In the genomic region with DNA sequence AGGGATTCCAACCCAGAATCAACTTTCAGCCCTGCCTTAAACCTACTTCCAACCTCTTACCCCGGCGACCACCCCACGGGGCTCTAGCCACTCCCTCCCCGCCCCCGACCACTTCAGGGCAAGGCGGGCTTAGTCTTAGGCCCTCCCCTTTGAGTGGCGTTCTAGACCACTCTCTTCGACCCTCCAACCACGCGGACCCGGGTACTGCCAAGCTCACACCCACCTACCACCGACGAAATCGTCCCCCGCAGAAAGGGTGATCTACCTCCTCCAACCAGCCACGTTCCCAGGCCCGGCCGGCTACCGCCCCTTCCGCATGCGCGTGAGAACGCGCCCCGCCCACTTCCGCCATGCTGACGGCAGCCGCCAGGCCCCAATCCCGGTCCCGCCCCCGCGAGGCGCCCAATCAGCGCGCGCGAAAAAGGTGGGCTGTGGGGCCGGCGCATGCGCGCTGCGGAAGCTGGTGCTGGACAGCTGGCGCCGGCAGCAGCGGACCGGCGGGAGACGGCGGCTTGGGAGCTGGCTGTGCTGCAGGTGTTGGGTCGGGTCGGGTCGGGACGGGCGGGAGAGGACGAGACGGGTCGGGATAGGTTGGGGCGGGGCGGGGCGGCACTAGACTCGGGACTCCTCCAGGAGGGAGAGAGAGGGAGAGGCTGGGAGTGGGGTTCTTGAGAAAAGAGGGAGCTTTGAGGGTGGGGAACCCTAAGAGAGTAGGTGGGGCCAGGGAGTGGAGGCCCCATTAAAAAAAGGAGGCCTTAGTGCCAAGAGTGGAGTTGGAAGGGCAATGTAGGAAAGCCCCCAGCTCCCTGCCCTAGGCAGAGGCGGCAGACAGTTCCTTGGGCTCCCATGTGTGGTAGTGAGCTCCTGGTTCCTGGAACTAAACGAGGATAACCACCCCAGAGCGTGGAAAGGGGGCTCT, we compare ENCODE assay signal across 1 cellular context.
TF ChIP-seq lines count a peak whose summit lies in the region.

A gene with protein sequence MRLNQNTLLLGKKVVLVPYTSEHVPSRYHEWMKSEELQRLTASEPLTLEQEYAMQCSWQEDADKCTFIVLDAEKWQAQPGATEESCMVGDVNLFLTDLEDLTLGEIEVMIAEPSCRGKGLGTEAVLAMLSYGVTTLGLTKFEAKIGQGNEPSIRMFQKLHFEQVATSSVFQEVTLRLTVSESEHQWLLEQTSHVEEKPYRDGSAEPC (minus strand): TSS at position 302 of the 919 bp plus-strand sequence. CDS start 647 bp downstream, outside the sequence.

TF ChIP-seq in GM12878, 131 proteins besides CTCF, POLR2A, EP300 and RAD21 (continued from another document and continues in another):
- TF ChIP-seq FOXK2 (IDR thresholded peaks at IDR 0.05) (no peak), JUNB (IDR thresholded peaks at IDR 0.05) (no peak), CHD4 (IDR thresholded peaks at IDR 0.05) (no peak), EZH2 (IDR thresholded peaks at IDR 0.05; ENCODE audit: borderline replicate concordance, control insufficient read depth, low read depth, low read length) (no peak), CBX5 (IDR thresholded peaks at IDR 0.05; ENCODE audit: low read depth) (no peak), KLF5 (IDR thresholded peaks at IDR 0.05; ENCODE audit: partially characterized antibody) (no peak), SMAD5 (IDR thresholded peaks at IDR 0.05; ENCODE audit: low read depth) (peak; percentile 64; the same call in 1 of the 2 replicates), SUZ12 (IDR thresholded peaks at IDR 0.05; ENCODE audit: unreplicated experiment) (no peak), HDGF (IDR thresholded peaks at IDR 0.05) (peak; percentile 93), NR2C2 (IDR thresholded peaks at IDR 0.05; ENCODE audit: borderline replicate concordance, control insufficient read depth, insufficient read length, low read depth) (no peak), MYC (IDR thresholded peaks at IDR 0.05; ENCODE audit: insufficient read depth, insufficient read length, insufficient replicate concordance, low read length, severe bottlenecking) (peak; percentile 69), POLR2AphosphoS2 (IDR thresholded peaks at IDR 0.05; ENCODE audit: low read depth, low read length) (peak; percentile 83), ZNF274 (IDR thresholded peaks at IDR 0.05; ENCODE audit: insufficient read depth, insufficient read length) (no peak), LARP7 (IDR thresholded peaks at IDR 0.05) (peak; percentile 79), ATF7 (IDR thresholded peaks at IDR 0.05; ENCODE audit: low read depth) (peak; percentile 44; the same call in 1 of the 2 replicates), DPF2 (IDR thresholded peaks at IDR 0.05) (peak; percentile 49), RCOR1 (conservative IDR thresholded peaks at IDR 0.05; ENCODE audit: low read depth, low read length) (0 out of 2 replicates have a peak, but pooled peaks have one; percentile 48), RFX5 (IDR thresholded peaks at IDR 0.05; ENCODE audit: low read depth, low read length) (no peak)
- TF ChIP-seq, protein P1, sequence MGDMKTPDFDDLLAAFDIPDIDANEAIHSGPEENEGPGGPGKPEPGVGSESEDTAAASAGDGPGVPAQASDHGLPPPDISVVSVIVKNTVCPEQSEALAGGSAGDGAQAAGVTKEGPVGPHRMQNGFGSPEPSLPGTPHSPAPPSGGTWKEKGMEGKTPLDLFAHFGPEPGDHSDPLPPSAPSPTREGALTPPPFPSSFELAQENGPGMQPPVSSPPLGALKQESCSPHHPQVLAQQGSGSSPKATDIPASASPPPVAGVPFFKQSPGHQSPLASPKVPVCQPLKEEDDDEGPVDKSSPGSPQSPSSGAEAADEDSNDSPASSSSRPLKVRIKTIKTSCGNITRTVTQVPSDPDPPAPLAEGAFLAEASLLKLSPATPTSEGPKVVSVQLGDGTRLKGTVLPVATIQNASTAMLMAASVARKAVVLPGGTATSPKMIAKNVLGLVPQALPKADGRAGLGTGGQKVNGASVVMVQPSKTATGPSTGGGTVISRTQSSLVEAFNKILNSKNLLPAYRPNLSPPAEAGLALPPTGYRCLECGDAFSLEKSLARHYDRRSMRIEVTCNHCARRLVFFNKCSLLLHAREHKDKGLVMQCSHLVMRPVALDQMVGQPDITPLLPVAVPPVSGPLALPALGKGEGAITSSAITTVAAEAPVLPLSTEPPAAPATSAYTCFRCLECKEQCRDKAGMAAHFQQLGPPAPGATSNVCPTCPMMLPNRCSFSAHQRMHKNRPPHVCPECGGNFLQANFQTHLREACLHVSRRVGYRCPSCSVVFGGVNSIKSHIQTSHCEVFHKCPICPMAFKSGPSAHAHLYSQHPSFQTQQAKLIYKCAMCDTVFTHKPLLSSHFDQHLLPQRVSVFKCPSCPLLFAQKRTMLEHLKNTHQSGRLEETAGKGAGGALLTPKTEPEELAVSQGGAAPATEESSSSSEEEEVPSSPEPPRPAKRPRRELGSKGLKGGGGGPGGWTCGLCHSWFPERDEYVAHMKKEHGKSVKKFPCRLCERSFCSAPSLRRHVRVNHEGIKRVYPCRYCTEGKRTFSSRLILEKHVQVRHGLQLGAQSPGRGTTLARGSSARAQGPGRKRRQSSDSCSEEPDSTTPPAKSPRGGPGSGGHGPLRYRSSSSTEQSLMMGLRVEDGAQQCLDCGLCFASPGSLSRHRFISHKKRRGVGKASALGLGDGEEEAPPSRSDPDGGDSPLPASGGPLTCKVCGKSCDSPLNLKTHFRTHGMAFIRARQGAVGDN (IDR thresholded peaks at IDR 0.05), result 0 out of 2 replicates have a peak, but pooled peaks have one; percentile 41
- TF ChIP-seq, protein P2, sequence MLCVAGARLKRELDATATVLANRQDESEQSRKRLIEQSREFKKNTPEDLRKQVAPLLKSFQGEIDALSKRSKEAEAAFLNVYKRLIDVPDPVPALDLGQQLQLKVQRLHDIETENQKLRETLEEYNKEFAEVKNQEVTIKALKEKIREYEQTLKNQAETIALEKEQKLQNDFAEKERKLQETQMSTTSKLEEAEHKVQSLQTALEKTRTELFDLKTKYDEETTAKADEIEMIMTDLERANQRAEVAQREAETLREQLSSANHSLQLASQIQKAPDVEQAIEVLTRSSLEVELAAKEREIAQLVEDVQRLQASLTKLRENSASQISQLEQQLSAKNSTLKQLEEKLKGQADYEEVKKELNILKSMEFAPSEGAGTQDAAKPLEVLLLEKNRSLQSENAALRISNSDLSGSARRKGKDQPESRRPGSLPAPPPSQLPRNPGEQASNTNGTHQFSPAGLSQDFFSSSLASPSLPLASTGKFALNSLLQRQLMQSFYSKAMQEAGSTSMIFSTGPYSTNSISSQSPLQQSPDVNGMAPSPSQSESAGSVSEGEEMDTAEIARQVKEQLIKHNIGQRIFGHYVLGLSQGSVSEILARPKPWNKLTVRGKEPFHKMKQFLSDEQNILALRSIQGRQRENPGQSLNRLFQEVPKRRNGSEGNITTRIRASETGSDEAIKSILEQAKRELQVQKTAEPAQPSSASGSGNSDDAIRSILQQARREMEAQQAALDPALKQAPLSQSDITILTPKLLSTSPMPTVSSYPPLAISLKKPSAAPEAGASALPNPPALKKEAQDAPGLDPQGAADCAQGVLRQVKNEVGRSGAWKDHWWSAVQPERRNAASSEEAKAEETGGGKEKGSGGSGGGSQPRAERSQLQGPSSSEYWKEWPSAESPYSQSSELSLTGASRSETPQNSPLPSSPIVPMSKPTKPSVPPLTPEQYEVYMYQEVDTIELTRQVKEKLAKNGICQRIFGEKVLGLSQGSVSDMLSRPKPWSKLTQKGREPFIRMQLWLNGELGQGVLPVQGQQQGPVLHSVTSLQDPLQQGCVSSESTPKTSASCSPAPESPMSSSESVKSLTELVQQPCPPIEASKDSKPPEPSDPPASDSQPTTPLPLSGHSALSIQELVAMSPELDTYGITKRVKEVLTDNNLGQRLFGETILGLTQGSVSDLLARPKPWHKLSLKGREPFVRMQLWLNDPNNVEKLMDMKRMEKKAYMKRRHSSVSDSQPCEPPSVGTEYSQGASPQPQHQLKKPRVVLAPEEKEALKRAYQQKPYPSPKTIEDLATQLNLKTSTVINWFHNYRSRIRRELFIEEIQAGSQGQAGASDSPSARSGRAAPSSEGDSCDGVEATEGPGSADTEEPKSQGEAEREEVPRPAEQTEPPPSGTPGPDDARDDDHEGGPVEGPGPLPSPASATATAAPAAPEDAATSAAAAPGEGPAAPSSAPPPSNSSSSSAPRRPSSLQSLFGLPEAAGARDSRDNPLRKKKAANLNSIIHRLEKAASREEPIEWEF (IDR thresholded peaks at IDR 0.05; ENCODE audit: insufficient replicate concordance, low read depth, low read length), result no peak
- TF ChIP-seq, protein P3, sequence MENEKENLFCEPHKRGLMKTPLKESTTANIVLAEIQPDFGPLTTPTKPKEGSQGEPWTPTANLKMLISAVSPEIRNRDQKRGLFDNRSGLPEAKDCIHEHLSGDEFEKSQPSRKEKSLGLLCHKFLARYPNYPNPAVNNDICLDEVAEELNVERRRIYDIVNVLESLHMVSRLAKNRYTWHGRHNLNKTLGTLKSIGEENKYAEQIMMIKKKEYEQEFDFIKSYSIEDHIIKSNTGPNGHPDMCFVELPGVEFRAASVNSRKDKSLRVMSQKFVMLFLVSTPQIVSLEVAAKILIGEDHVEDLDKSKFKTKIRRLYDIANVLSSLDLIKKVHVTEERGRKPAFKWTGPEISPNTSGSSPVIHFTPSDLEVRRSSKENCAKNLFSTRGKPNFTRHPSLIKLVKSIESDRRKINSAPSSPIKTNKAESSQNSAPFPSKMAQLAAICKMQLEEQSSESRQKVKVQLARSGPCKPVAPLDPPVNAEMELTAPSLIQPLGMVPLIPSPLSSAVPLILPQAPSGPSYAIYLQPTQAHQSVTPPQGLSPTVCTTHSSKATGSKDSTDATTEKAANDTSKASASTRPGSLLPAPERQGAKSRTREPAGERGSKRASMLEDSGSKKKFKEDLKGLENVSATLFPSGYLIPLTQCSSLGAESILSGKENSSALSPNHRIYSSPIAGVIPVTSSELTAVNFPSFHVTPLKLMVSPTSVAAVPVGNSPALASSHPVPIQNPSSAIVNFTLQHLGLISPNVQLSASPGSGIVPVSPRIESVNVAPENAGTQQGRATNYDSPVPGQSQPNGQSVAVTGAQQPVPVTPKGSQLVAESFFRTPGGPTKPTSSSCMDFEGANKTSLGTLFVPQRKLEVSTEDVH (IDR thresholded peaks at IDR 0.05; ENCODE audit: low read depth, partially characterized antibody), result no peak
- TF ChIP-seq, protein P4, sequence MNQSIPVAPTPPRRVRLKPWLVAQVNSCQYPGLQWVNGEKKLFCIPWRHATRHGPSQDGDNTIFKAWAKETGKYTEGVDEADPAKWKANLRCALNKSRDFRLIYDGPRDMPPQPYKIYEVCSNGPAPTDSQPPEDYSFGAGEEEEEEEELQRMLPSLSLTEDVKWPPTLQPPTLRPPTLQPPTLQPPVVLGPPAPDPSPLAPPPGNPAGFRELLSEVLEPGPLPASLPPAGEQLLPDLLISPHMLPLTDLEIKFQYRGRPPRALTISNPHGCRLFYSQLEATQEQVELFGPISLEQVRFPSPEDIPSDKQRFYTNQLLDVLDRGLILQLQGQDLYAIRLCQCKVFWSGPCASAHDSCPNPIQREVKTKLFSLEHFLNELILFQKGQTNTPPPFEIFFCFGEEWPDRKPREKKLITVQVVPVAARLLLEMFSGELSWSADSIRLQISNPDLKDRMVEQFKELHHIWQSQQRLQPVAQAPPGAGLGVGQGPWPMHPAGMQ (IDR thresholded peaks at IDR 0.05; ENCODE audit: borderline replicate concordance), result no peak
- TF ChIP-seq, protein P5, sequence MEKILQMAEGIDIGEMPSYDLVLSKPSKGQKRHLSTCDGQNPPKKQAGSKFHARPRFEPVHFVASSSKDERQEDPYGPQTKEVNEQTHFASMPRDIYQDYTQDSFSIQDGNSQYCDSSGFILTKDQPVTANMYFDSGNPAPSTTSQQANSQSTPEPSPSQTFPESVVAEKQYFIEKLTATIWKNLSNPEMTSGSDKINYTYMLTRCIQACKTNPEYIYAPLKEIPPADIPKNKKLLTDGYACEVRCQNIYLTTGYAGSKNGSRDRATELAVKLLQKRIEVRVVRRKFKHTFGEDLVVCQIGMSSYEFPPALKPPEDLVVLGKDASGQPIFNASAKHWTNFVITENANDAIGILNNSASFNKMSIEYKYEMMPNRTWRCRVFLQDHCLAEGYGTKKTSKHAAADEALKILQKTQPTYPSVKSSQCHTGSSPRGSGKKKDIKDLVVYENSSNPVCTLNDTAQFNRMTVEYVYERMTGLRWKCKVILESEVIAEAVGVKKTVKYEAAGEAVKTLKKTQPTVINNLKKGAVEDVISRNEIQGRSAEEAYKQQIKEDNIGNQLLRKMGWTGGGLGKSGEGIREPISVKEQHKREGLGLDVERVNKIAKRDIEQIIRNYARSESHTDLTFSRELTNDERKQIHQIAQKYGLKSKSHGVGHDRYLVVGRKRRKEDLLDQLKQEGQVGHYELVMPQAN (conservative IDR thresholded peaks at IDR 0.05), result peak; percentile 87
- TF ChIP-seq, protein P6, sequence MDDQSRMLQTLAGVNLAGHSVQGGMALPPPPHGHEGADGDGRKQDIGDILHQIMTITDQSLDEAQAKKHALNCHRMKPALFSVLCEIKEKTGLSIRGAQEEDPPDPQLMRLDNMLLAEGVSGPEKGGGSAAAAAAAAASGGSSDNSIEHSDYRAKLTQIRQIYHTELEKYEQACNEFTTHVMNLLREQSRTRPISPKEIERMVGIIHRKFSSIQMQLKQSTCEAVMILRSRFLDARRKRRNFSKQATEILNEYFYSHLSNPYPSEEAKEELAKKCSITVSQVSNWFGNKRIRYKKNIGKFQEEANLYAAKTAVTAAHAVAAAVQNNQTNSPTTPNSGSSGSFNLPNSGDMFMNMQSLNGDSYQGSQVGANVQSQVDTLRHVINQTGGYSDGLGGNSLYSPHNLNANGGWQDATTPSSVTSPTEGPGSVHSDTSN (IDR thresholded peaks at IDR 0.05; ENCODE audit: insufficient replicate concordance, low read depth, low read length), result no peak
- TF ChIP-seq, protein P7, sequence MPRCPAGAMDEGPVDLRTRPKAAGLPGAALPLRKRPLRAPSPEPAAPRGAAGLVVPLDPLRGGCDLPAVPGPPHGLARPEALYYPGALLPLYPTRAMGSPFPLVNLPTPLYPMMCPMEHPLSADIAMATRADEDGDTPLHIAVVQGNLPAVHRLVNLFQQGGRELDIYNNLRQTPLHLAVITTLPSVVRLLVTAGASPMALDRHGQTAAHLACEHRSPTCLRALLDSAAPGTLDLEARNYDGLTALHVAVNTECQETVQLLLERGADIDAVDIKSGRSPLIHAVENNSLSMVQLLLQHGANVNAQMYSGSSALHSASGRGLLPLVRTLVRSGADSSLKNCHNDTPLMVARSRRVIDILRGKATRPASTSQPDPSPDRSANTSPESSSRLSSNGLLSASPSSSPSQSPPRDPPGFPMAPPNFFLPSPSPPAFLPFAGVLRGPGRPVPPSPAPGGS (IDR thresholded peaks at IDR 0.05; ENCODE audit: borderline replicate concordance, insufficient read depth, low read depth, low read length, poor library complexity, severe bottlenecking), result no peak
